In genomic region chr3:132034486-132035464, GRCh38 we compare ENCODE assay signal across 8 cellular contexts. TPM values are rescaled to one million over a fixed set of nuclear protein-coding genes. Genes with fewer than 3 reads are reported as not detected.
A peak's percentile ranks its signal among the peaks of the same experiment; 100 is the strongest.
DNase-seq lines count a peak whose midpoint lies in the region; ATAC-seq and TF ChIP-seq lines count a peak whose summit lies in the region.

Gene CPNE4, minus strand, starts transcription at chr3:132035014.

- DNase-seq in Caki2 (ENCODE audit: low read depth) (peak; percentile 83), Kasumi-1 (lab: John Stamatoyannopoulos, UW) (peak; percentile 84 to 87), PC-3 (peak; percentile 10), fibroblast of the aortic adventitia (ENCODE audit: low read depth) (peak; percentile 65)
- peak; percentile 63 for DNase-seq in activated T-helper 1 cell treated with anti-CD3 and anti-CD28 coated beads, Interleukin-12 subunit alpha, Interleukin-12 subunit beta, Interleukin-2, Interleukin-4 antibody, amounts not matched to agents 30 ng/mL and 10 ng/mL and 1 ng/mL, durations not matched to agents 14 hours and 24 hours and 36 hours (ENCODE audit: low spot score)

- H3K79me2 ChIP-seq in PC-3 (ENCODE audit: low read length), result no peaks in the 10 kb centered on the region

- H3K27ac ChIP-seq in PC-3 (ENCODE audit: low read length) (no peak within 1 kb of the TSS), subcutaneous abdominal adipose tissue (ENCODE audit: low read depth, low read length) (no peak within 1 kb of the TSS)

- no peak within 1 kb of the TSS for H3K27ac Mint-ChIP-seq in activated T-helper 1 cell treated with anti-CD3 and anti-CD28 coated beads, Interleukin-12 subunit alpha, Interleukin-12 subunit beta, Interleukin-2, Interleukin-4 antibody, amounts not matched to agents 30 ng/mL and 10 ng/mL and 1 ng/mL, durations not matched to agents 14 hours and 24 hours and 36 hours
- no peak within 1 kb of the TSS for H3K27ac Mint-ChIP-seq in nephron

- no peak within 1 kb of the TSS for H3K4me3 ChIP-seq in PC-3 (ENCODE audit: low read length)
- peak within 1 kb of the TSS; percentile 34 for H3K4me3 ChIP-seq in fibroblast of the aortic adventitia (ENCODE audit: low read depth, low read length)
- peak within 1 kb of the TSS; percentile 43 to 64 (median 60) for H3K4me3 ChIP-seq in subcutaneous abdominal adipose tissue (ENCODE audit: low read depth in 1 of 5, low read length in 5 of 5)

- H3K9ac ChIP-seq in PC-3 (ENCODE audit: low read length), result no peak within 1 kb of the TSS
- H3K9ac ChIP-seq in subcutaneous abdominal adipose tissue (ENCODE audit: low read length in 5 of 5), result peak within 1 kb of the TSS in 1 of 5 donors; percentile 13

- H3F3A ChIP-seq in PC-3 (ENCODE audit: low read length, unreplicated experiment), result no peaks in the 10 kb centered on the region

- H3K36me3 ChIP-seq in PC-3 (ENCODE audit: low read depth, low read length) (no peaks in the 10 kb centered on the region), subcutaneous abdominal adipose tissue (ENCODE audit: control insufficient read depth in 5 of 5, insufficient read depth in 5 of 5, low read length in 5 of 5) (no peaks in the 10 kb centered on the region)

- in situ Hi-C loops in Caki2 (cut with HindIII; ENCODE audit: low pct_unique_long_range_greater_than_20kb, low sequenced_read_pairs), result no loop called here

- BruUV-seq in PC-3 (replicated peaks; lab: Mats Ljungman, UMichigan), result no TSS peak

- H4K20me1 ChIP-seq in PC-3 (ENCODE audit: low read length), result no peaks in the 10 kb centered on the region

- peaks cover 39% of the 10 kb centered on the region for H3K27me3 Mint-ChIP-seq in activated T-helper 1 cell treated with anti-CD3 and anti-CD28 coated beads, Interleukin-12 subunit alpha, Interleukin-12 subunit beta, Interleukin-2, Interleukin-4 antibody, amounts not matched to agents 30 ng/mL and 10 ng/mL and 1 ng/mL, durations not matched to agents 14 hours and 24 hours and 36 hours (ENCODE audit: insufficient read depth)
- peaks cover 66% of the 10 kb centered on the region for H3K27me3 Mint-ChIP-seq in nephron (ENCODE audit: low read depth)

- H3K4me3 Mint-ChIP-seq in activated T-helper 1 cell treated with anti-CD3 and anti-CD28 coated beads, Interleukin-12 subunit alpha, Interleukin-12 subunit beta, Interleukin-2, Interleukin-4 antibody, amounts not matched to agents 30 ng/mL and 10 ng/mL and 1 ng/mL, durations not matched to agents 14 hours and 24 hours and 36 hours, result no peak within 1 kb of the TSS
- peak within 1 kb of the TSS; percentile 71 to 78 (median 77) for H3K4me3 Mint-ChIP-seq in nephron

- H3K4me1 ChIP-seq in PC-3 (ENCODE audit: insufficient read depth, low read length), result peaks cover 6% of the 10 kb centered on the region
- peaks cover 0 to 15% (median 9%) of the 10 kb centered on the region in 5 donors for H3K4me1 ChIP-seq in subcutaneous abdominal adipose tissue (ENCODE audit: control insufficient read depth in 5 of 5, insufficient read depth in 5 of 5, low read length in 5 of 5)

- H3K9me3 Mint-ChIP-seq in activated T-helper 1 cell treated with anti-CD3 and anti-CD28 coated beads, Interleukin-12 subunit alpha, Interleukin-12 subunit beta, Interleukin-2, Interleukin-4 antibody, amounts not matched to agents 30 ng/mL and 10 ng/mL and 1 ng/mL, durations not matched to agents 14 hours and 24 hours and 36 hours, result no peaks in the 10 kb centered on the region
- H3K9me3 Mint-ChIP-seq in nephron, result peaks cover 2% of the 10 kb centered on the region

- POLR2A ChIA-PET in PC-3 (lab: Charles Lee; ENCODE audit: unreplicated experiment), result no interaction called here

- H3K4me1 Mint-ChIP-seq in activated T-helper 1 cell treated with anti-CD3 and anti-CD28 coated beads, Interleukin-12 subunit alpha, Interleukin-12 subunit beta, Interleukin-2, Interleukin-4 antibody, amounts not matched to agents 30 ng/mL and 10 ng/mL and 1 ng/mL, durations not matched to agents 14 hours and 24 hours and 36 hours (ENCODE audit: low read depth), result peaks cover 6% of the 10 kb centered on the region
- H3K4me1 Mint-ChIP-seq in nephron, result no peaks in the 10 kb centered on the region

- intact Hi-C loops in PC-3 (cut with micrococcal nuclease), result no loop called here
- intact Hi-C loops in activated T-helper 1 cell treated with anti-CD3 and anti-CD28 coated beads, Interleukin-12 subunit alpha, Interleukin-12 subunit beta, Interleukin-2, Interleukin-4 antibody, amounts not matched to agents 30 ng/mL and 10 ng/mL and 1 ng/mL, durations not matched to agents 14 hours and 24 hours and 36 hours (cut with micrococcal nuclease), result no loop called here

- H3K9me2 ChIP-seq in PC-3 (replicated peaks; ENCODE audit: low read length), result no peaks in the 10 kb centered on the region

- TF ChIP-seq CTCF in PC-3 (conservative IDR thresholded peaks at IDR 0.05; ENCODE audit: low read depth, low read length), result peak; percentile 43; the same call in 1 of the 2 replicates
- peak; percentile 87 for TF ChIP-seq CTCF in fibroblast of the aortic adventitia (IDR thresholded peaks at IDR 0.05; ENCODE audit: insufficient read depth, low read length)
- TF ChIP-seq CTCF in nephron (IDR thresholded peaks at IDR 0.05; ENCODE audit: unreplicated experiment in 3 of 3), result peak; percentile 90 to 92 (median 90)

- no peak within 1 kb of the TSS for H2AFZ ChIP-seq in PC-3 (ENCODE audit: low read length)

- no peaks in the 10 kb centered on the region for H3K36me3 Mint-ChIP-seq in activated T-helper 1 cell treated with anti-CD3 and anti-CD28 coated beads, Interleukin-12 subunit alpha, Interleukin-12 subunit beta, Interleukin-2, Interleukin-4 antibody, amounts not matched to agents 30 ng/mL and 10 ng/mL and 1 ng/mL, durations not matched to agents 14 hours and 24 hours and 36 hours (ENCODE audit: low read depth)
- no peaks in the 10 kb centered on the region for H3K36me3 Mint-ChIP-seq in nephron (ENCODE audit: low read depth)

- ATAC-seq in GM21576 (IDR thresholded peaks at IDR 0.05; ENCODE audit: unreplicated experiment), result peak; percentile 85
- no peak for ATAC-seq in PC-3

- CTCF ChIA-PET in PC-3 (lab: Charles Lee), result no interaction called here

- no peaks in the 10 kb centered on the region for H3K9me3 ChIP-seq in PC-3 (ENCODE audit: low read length)
- no peaks in the 10 kb centered on the region for H3K9me3 ChIP-seq in subcutaneous abdominal adipose tissue (ENCODE audit: control insufficient read depth in 5 of 5, low read length in 5 of 5)

- no peaks in the 10 kb centered on the region for H3K27me3 ChIP-seq in PC-3 (ENCODE audit: low read length)
- peaks cover 18 to 32% (median 24%) of the 10 kb centered on the region in 5 donors for H3K27me3 ChIP-seq in subcutaneous abdominal adipose tissue (ENCODE audit: control insufficient read depth in 5 of 5, insufficient read depth in 4 of 5, low read length in 5 of 5)

- no peak within 1 kb of the TSS for H3K4me2 ChIP-seq in PC-3 (ENCODE audit: low read length)

RNA-seq across cellular contexts. Expression of gene CPNE4, which starts in this region (rescaled TPM):
- total RNA-seq in Caki2 (2014; rRNA removed; shearing (Covaris generic); ENCODE audit: low replicate concordance), result 0.27 and 0.96 TPM in 2 replicates
- not detected in 2 replicates for total RNA-seq in PC-3 (2014; rRNA removed)
- total RNA-seq in activated T-helper 1 cell treated with anti-CD3 and anti-CD28 coated beads, Interleukin-12 subunit alpha, Interleukin-12 subunit beta, Interleukin-2, Interleukin-4 antibody, amounts not matched to agents 30 ng/mL and 10 ng/mL and 1 ng/mL, durations not matched to agents 14 hours and 24 hours and 36 hours, result 0.10 TPM in 1 of 2 replicates, not detected in the other
- total RNA-seq in fibroblast of the aortic adventitia (ENCODE audit: low replicate concordance), result not detected in 2 replicates

Comparison
In these comparisons a context has a peak if more than half of its experiments do, and no peak if none do; other contexts are left out.
1. Peak in DNase-seq in Caki2; RNA of the gene not detected or under 1 TPM.
2. Peak in DNase-seq in PC-3; RNA of the gene not detected or under 1 TPM.
3. Peak in DNase-seq in activated T-helper 1 cell treated with anti-CD3 and anti-CD28 coated beads, Interleukin-12 subunit alpha, Interleukin-12 subunit beta, Interleukin-2, Interleukin-4 antibody, amounts not matched to agents 30 ng/mL and 10 ng/mL and 1 ng/mL, durations not matched to agents 14 hours and 24 hours and 36 hours; RNA of the gene not detected or under 1 TPM.
4. Peak in DNase-seq and H3K4me3 ChIP-seq in fibroblast of the aortic adventitia; RNA of the gene not detected or under 1 TPM.
5. DNase-seq: peak in every context shown above with its lines; median percentile 86 in Kasumi-1; 83 in Caki2; 65 in fibroblast of the aortic adventitia; 63 in activated T-helper 1 cell treated with anti-CD3 and anti-CD28 coated beads, Interleukin-12 subunit alpha, Interleukin-12 subunit beta, Interleukin-2, Interleukin-4 antibody, amounts not matched to agents 30 ng/mL and 10 ng/mL and 1 ng/mL, durations not matched to agents 14 hours and 24 hours and 36 hours; 10 in PC-3.